16 cellular contexts compared by ENCODE assay signal in the genomic region with DNA sequence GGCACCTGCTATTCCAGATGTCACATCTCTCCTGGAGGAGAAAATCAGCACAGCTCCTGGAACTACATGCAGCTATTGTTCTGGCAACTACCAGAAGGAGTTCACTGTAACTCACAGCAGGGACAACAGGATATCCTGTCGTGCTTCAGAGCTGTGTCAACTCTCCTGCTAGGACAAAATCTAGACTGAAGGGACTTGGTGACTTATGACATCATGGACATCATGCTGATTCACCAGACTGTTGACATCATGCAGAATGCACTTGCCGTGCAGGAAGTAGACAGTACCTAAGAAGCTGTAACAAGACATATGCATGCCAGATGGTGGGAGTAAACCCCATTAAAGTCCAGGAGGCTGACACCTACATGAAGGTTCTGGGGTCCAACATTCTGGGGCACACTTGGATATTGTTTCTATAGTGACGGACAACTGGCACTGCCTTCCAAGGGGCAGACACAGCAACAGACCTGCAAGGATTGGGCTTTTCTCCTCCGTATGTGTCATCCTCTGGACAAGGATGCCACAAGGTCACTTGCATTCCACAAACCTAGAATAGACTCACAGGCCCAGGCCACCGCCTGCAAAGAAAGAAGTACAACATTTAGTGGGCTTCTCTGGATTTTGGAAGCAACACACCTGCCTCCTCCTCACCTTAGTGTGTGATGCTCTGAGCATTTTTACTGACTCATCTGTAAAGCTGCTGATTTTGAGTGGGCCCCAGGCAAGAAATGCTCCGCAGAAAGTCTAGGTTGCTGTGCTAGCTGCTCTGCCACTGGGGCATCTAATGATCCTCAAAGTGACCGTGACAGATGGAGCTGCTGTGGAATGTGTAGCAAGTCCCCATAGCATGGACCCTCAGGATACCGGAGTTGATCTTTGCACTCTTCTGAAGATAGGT.
DNase-seq lines count a peak whose midpoint lies in the region; FAIRE-seq and TF ChIP-seq lines count a peak whose summit lies in the region.
"Had no signal": no experiment of that assay in that cellular context is flagged by ENCODE, and none has a peak within 500 bp of the region (broad histone marks: within the 10 kb centered on the region; RNA-seq: fewer than 3 reads in every experiment).

No MANE protein-coding gene starts in this region.

- no peak overlapping the region for H3K27ac Mint-ChIP-seq in glutamatergic neuron (ENCODE audit: unreplicated experiment)

- H3K27me3 ChIP-seq in stomach: peaks cover 0 to 10% (median 0%) of the 10 kb centered on the region in 3 donors
- 0 out of 2 replicates have a peak, but pooled peaks cover 4% of the 10 kb centered on the region for H3K27me3 ChIP-seq in GM23248 (replicated peaks; ENCODE audit: insufficient read depth)

- CTCF ChIA-PET in HEK293 (lab: Yijun Ruan, JAX): no interaction called here

- H3K36me3 ChIP-seq in HEK293 (ENCODE audit: control insufficient read depth in 2 of 2, insufficient read depth in 1 of 2, low read length in 2 of 2): no peaks in the 10 kb centered on the region
- no peaks in the 10 kb centered on the region for H3K36me3 ChIP-seq in kidney (ENCODE audit: control insufficient read depth in 1 of 2, insufficient read depth in 2 of 2, low read length in 2 of 2)
- H3K36me3 ChIP-seq in stomach: no peaks in the 10 kb centered on the region
- H3K36me3 ChIP-seq in GM23248 (ENCODE audit: low read depth): no peaks in the 10 kb centered on the region
- H3K36me3 ChIP-seq: SJCRH30 had no signal

- WGBS in stomach, 5 donors: 68 to 74% (median 70%) methylated on average over 8 of the region's 8 CpGs
- 74 to 85% methylated on average over 8 of the region's 8 CpGs for WGBS in GM23248 (ENCODE audit: low coverage in 1 of 2, low lambda C conversion rate in 2 of 2, missing lambda C conversion rate in 2 of 2), 2 experiments

- H4K20me1 ChIP-seq in GM23248 (ENCODE audit: insufficient read depth): no peaks in the 10 kb centered on the region

- peaks cover 5% of the 10 kb centered on the region for H3K9me3 Mint-ChIP-seq in glutamatergic neuron (ENCODE audit: unreplicated experiment)
- H3K9me3 Mint-ChIP-seq: CD4-positive, alpha-beta memory T cell had no signal

- POLR2A ChIA-PET in HEK293 (lab: Yijun Ruan, JAX): no interaction called here

- no peak overlapping the region for H3K4me3 Mint-ChIP-seq in glutamatergic neuron (ENCODE audit: unreplicated experiment)
- H3K4me3 Mint-ChIP-seq: CD4-positive, alpha-beta memory T cell had no signal

- H3K4me3 ChIP-seq in HEK293 (ENCODE audit: low read depth, low read length) (no peak overlapping the region), kidney (ENCODE audit: low read length in 2 of 2) (no peak overlapping the region), stomach (no peak overlapping the region), GM23248 (no peak overlapping the region)
- H3K4me3 ChIP-seq: SJCRH30 had no signal

- TF ChIP-seq POLR2A in stomach (IDR thresholded peaks at IDR 0.05): no peak

- peaks cover 6% of the 10 kb centered on the region for H3K36me3 Mint-ChIP-seq in glutamatergic neuron (ENCODE audit: unreplicated experiment)
- H3K36me3 Mint-ChIP-seq: CD4-positive, alpha-beta memory T cell had no signal

- intact Hi-C loops in kidney (cut with DNase I): no loop called here
- intact Hi-C loops in stomach (cut with DNase I; ENCODE audit: low total_unique reads): no loop called here

- H3K4me1 ChIP-seq in HEK293 (ENCODE audit: control insufficient read depth, insufficient read depth, low read length) (no peaks in the 10 kb centered on the region), kidney (ENCODE audit: control insufficient read depth in 1 of 2, insufficient read depth in 1 of 2, low read depth in 1 of 2, low read length in 2 of 2) (no peaks in the 10 kb centered on the region), stomach (no peaks in the 10 kb centered on the region), GM23248 (ENCODE audit: insufficient read depth) (no peaks in the 10 kb centered on the region)
- H3K4me1 ChIP-seq: SJCRH30 had no signal

- DNase-seq in NCI-H69 (lab: John Stamatoyannopoulos, UW) (peak; percentile 49), kidney (peak; percentile 14), stomach (peak; percentile 1), GM23248 (no peak), glutamatergic neuron (no peak), hepatic stellate cell (ENCODE audit: low spot score) (no peak)
- DNase-seq: CD4-positive, alpha-beta memory T cell; GOT3; Kasumi-1; MM.1S; NCI-H1092 treated with DMSO at 0.1 percent for 48 hours; NCI-H226; NCI-H526 treated with DMSO at 0.1 percent for 48 hours had no signal

- H3K27ac ChIP-seq in HEK293 (ENCODE audit: extremely low read depth, low read depth, low read length) (no peak overlapping the region), kidney (ENCODE audit: low read depth in 2 of 2, low read length in 2 of 2) (no peak overlapping the region), stomach (no peak overlapping the region), GM23248 (no peak overlapping the region)
- H3K27ac ChIP-seq: RWPE1, SJCRH30 had no signal

- no peak overlapping the region for H3K4me2 ChIP-seq in GM23248 (ENCODE audit: unreplicated experiment)

- no peaks in the 10 kb centered on the region for H3K4me1 Mint-ChIP-seq in glutamatergic neuron (ENCODE audit: low read depth, unreplicated experiment)

- in situ Hi-C loops in GM23248 (cut with MboI): no loop called here

- H3K27me3 Mint-ChIP-seq in glutamatergic neuron (ENCODE audit: unreplicated experiment): no peaks in the 10 kb centered on the region

- no peaks in the 10 kb centered on the region for H3K9me2 ChIP-seq in GM23248 (ENCODE audit: insufficient read depth)

- H3K9ac ChIP-seq in kidney (ENCODE audit: low read length in 2 of 2) (no peak overlapping the region), GM23248 (no peak overlapping the region)

- H3K9me3 ChIP-seq in HEK293 (ENCODE audit: control insufficient read depth, insufficient read depth, low read depth, low read length): no peaks in the 10 kb centered on the region
- H3K9me3 ChIP-seq in kidney (ENCODE audit: control insufficient read depth in 1 of 2, low read length in 2 of 2): no peaks in the 10 kb centered on the region
- no peaks in the 10 kb centered on the region for H3K9me3 ChIP-seq in stomach
- no peaks in the 10 kb centered on the region for H3K9me3 ChIP-seq in GM23248 (ENCODE audit: low read depth)
- H3K9me3 ChIP-seq: SJCRH30 had no signal

- no peaks in the 10 kb centered on the region for H3F3A ChIP-seq in GM23248 (ENCODE audit: insufficient read depth)

- H3K79me2 ChIP-seq in GM23248 (ENCODE audit: insufficient read depth): no peaks in the 10 kb centered on the region

- no peak overlapping the region for H2AFZ ChIP-seq in GM23248

- TF ChIP-seq EP300 in stomach (IDR thresholded peaks at IDR 0.05): no peak

- FAIRE-seq in kidney (lab: Jason Lieb, UNC): no peak

- TF ChIP-seq CTCF in HEK293 (tag by site-specific recombination; IDR thresholded peaks at IDR 0.05) (no peak), kidney (IDR thresholded peaks at IDR 0.05; ENCODE audit: borderline replicate concordance, extremely low read depth, insufficient read depth) (no peak), stomach (IDR thresholded peaks at IDR 0.05) (no peak), glutamatergic neuron (IDR thresholded peaks at IDR 0.05; ENCODE audit: partially characterized antibody, unreplicated experiment) (no peak)

TF ChIP-seq in HEK293, 187 proteins besides CTCF, POLR2A, EP300 and RAD21:
- TF ChIP-seq ZNF629 (tag by site-specific recombination; IDR thresholded peaks at IDR 0.05) (peak; percentile 87), ZNF174 (tag by site-specific recombination; IDR thresholded peaks at IDR 0.05) (no peak), ZIC2 (tag by site-specific recombination; IDR thresholded peaks at IDR 0.05) (peak; percentile 97), ZNF335 (tag by site-specific recombination; conservative IDR thresholded peaks at IDR 0.05) (0 out of 2 replicates have a peak, but pooled peaks have one; percentile 22), ZNF16 (tag by site-specific recombination; IDR thresholded peaks at IDR 0.05; ENCODE audit: low read depth) (no peak), MYNN (tag by site-specific recombination; IDR thresholded peaks at IDR 0.05; ENCODE audit: borderline replicate concordance) (no peak), ZBTB21 (tag by site-specific recombination; IDR thresholded peaks at IDR 0.05) (peak; percentile 95)
- TF ChIP-seq, protein P1, sequence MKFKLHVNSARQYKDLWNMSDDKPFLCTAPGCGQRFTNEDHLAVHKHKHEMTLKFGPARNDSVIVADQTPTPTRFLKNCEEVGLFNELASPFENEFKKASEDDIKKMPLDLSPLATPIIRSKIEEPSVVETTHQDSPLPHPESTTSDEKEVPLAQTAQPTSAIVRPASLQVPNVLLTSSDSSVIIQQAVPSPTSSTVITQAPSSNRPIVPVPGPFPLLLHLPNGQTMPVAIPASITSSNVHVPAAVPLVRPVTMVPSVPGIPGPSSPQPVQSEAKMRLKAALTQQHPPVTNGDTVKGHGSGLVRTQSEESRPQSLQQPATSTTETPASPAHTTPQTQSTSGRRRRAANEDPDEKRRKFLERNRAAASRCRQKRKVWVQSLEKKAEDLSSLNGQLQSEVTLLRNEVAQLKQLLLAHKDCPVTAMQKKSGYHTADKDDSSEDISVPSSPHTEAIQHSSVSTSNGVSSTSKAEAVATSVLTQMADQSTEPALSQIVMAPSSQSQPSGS (tag by site-specific recombination; IDR thresholded peaks at IDR 0.05; ENCODE audit: low read depth): peak; percentile 91

Comparison
In these comparisons a context has a peak if more than half of its experiments do, and no peak if none do; other contexts are left out.
1. DNase-seq: peak in NCI-H69 (single experiment), kidney (single experiment) and stomach (single experiment); none in GM23248 (single experiment), glutamatergic neuron (single experiment) and hepatic stellate cell (single experiment).